26 cellular contexts compared by ENCODE assay signal in the genomic region with DNA sequence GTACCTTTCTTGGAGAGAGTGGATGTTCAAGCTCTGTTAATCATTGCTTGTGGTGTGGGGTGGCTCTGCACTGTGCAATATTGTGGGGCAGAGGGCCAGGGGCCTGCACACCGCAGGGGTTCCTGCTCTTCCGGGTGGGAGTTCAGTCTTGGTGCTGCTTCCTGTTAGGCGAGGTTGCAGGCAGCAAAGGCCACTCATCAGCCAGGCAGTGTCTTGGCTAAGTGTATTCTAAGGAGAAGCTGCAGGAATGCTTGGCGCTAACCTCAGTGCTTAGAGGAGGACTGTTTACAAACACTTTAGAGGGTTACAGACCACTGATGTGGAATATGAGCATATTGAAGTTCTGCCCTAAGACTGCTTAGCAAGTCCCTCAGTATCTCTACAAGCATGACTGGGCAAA.
DNase-seq lines count a peak whose midpoint lies in the region; ATAC-seq and TF ChIP-seq lines count a peak whose summit lies in the region.
"Had no signal": no experiment of that assay in that cellular context is flagged by ENCODE, and none has a peak within 500 bp of the region (broad histone marks: within the 10 kb centered on the region; RNA-seq: fewer than 3 reads in every experiment).

No MANE protein-coding gene starts in this region.

- H3K4me1 ChIP-seq in thyroid gland (peaks cover 12% of the 10 kb centered on the region in 2 donors), foreskin keratinocyte (no peaks in the 10 kb centered on the region)
- H3K4me1 ChIP-seq: psoas muscle had no signal

- intact Hi-C loops in left colon (cut with DNase I, micrococcal nuclease) = no loop called here
- intact Hi-C loops in thyroid gland (cut with DNase I) = no loop called here

- WGBS in thyroid gland, 2 donors = 13 to 40% methylated on average over 3 to 4 of the region's 4 CpGs

- TF ChIP-seq CTCF in HL-60 (IDR thresholded peaks at IDR 0.05; ENCODE audit: insufficient read depth, low read length) (no peak), thyroid gland (IDR thresholded peaks at IDR 0.05) (no peak), foreskin keratinocyte (conservative IDR thresholded peaks at IDR 0.05) (no peak)

- H3K36me3 ChIP-seq in thyroid gland = no peaks in the 10 kb centered on the region

- H3K9me3 ChIP-seq in thyroid gland = no peaks in the 10 kb centered on the region
- H3K9me3 ChIP-seq: psoas muscle had no signal

- no peak overlapping the region for H3K4me3 ChIP-seq in HL-60 (replicated peaks; ENCODE audit: insufficient read depth, low read length)
- H3K4me3 ChIP-seq in thyroid gland (replicated peaks in 1 of 3) = no peak overlapping the region
- H3K4me3 ChIP-seq: BLaER1 treated with 17β-estradiol and CSF1 and Interleukin-3, amounts not matched to agents 10 nM and 100 nM; psoas muscle had no signal

- H3K27me3 ChIP-seq in HL-60 (ENCODE audit: insufficient read depth, poor library complexity, severe bottlenecking) (no peaks in the 10 kb centered on the region), thyroid gland (no peaks in the 10 kb centered on the region), foreskin keratinocyte (no peaks in the 10 kb centered on the region)
- H3K27me3 ChIP-seq: BLaER1 treated with 17β-estradiol and CSF1 and Interleukin-3, amounts not matched to agents 10 nM and 100 nM had no signal

- peak; percentile 16 for ATAC-seq in left colon
- ATAC-seq in foreskin keratinocyte = no peak
- ATAC-seq: HCT116; naive thymus-derived CD4-positive, alpha-beta T cell; PC-3; psoas muscle; SK-N-SH treated with all-trans-retinoic acid at 6 μM for 48 hours; stimulated activated effector memory CD8-positive, alpha-beta T cell treated with anti-CD3 and anti-CD28 coated beads, Interleukin-12 subunit alpha, Interleukin-12 subunit beta, amount 100 ng/mL, for 72 hours; T-helper 17 cell had no signal

- DNase-seq in HL-60 (ENCODE audit: low read depth in 1 of 2, low spot score in 1 of 2) (peak; percentile 45 to 53), UCSD-AML1 (lab: John Stamatoyannopoulos, UW; ENCODE audit: unreplicated experiment) (peak; percentile 32), left colon (no peak), thyroid gland (peak; percentile 53 to 73), OCI-M1 (lab: John Stamatoyannopoulos, UW) (no peak), NCI-H2171 treated with DMSO at 0.1 percent for 48 hours (lab: John Stamatoyannopoulos, UW) (no peak), foreskin keratinocyte (no peak)
- DNase-seq: activated CD4-positive, alpha-beta memory T cell treated with anti-CD3 and anti-CD28 coated beads, Interleukin-2, amount 10 ng/mL, durations not matched to agents 7 days and 5 days; activated CD4-positive, CD25-positive, alpha-beta regulatory T cell treated with anti-CD3 and anti-CD28 coated beads, Interleukin-2, amount 50 U/mL, for 72 hours; activated CD8-positive, alpha-beta memory T cell treated with anti-CD3 and anti-CD28 coated beads, Interleukin-2, amount 50 U/mL, for 4 hours; activated naive CD4-positive, alpha-beta T cell treated with anti-CD3 and anti-CD28 coated beads for 36 hours; DMS53; naive thymus-derived CD4-positive, alpha-beta T cell; NCI-H1092 treated with DMSO at 0.1 percent for 48 hours; NCI-H187; NCI-H524 treated with DMSO at 0.1 percent for 48 hours; occipital lobe; PC-3; psoas muscle; Right ventricle myocardium superior; T-helper 17 cell; trophoblast cell had no signal

- no peak overlapping the region for H3K27ac ChIP-seq in HL-60 (replicated peaks)
- H3K27ac ChIP-seq in thyroid gland = peak overlapping the region in 2 of 3 donors; percentile 26 to 35
- H3K27ac ChIP-seq in foreskin keratinocyte = no peak overlapping the region
- H3K27ac ChIP-seq: BLaER1 treated with 17β-estradiol and CSF1 and Interleukin-3, amounts not matched to agents 10 nM and 100 nM; psoas muscle had no signal

- TF ChIP-seq POLR2A in thyroid gland (IDR thresholded peaks at IDR 0.05) = no peak

Comparison
In these comparisons a context has a peak if more than half of its experiments do, and no peak if none do; other contexts are left out.
1. DNase-seq: peak in HL-60 (2 of 2), UCSD-AML1 (single experiment) and thyroid gland (2 of 2); none in left colon (0 of 2), OCI-M1 (single experiment), NCI-H2171 treated with DMSO at 0.1 percent for 48 hours (single experiment) and foreskin keratinocyte (0 of 2).
2. H3K27ac ChIP-seq: peak in thyroid gland (2 of 3); none in HL-60 (single experiment) and foreskin keratinocyte (single experiment).